9 cellular contexts compared by ENCODE assay signal in genomic region chr9:108182950-108183381, GRCh38.
DNase-seq lines count a peak whose midpoint lies in the region; ATAC-seq, FAIRE-seq and TF ChIP-seq lines count a peak whose summit lies in the region.
"Had no signal": no experiment of that assay in that cellular context is flagged by ENCODE, and none has a peak within 500 bp of the region (broad histone marks: within the 10 kb centered on the region; RNA-seq: fewer than 3 reads in every experiment).

No MANE protein-coding gene starts in this region.

- DNase-seq in GM04503 (ENCODE audit: low read depth) (peak; percentile 49), endothelial cell of umbilical vein (ENCODE audit: low read depth, low spot score) (peak; percentile 19), H7 (no peak), NCI-H1930 (lab: John Stamatoyannopoulos, UW) (no peak), NCI-H1105 treated with DMSO at 0.1 percent for 48 hours (lab: John Stamatoyannopoulos, UW) (no peak), UCSD-AML1 (lab: John Stamatoyannopoulos, UW; ENCODE audit: unreplicated experiment) (no peak)
- DNase-seq: body of pancreas had no signal

- no peak overlapping the region for H3K9ac ChIP-seq in endothelial cell of umbilical vein (replicated peaks; ENCODE audit: extremely low read depth, insufficient read depth, low read length)

- dilution Hi-C loops in endothelial cell of umbilical vein (cut with MboI; ENCODE audit: extremely low pct_ligation_motif_present, low sequenced_read_pairs): no loop called here

- peak overlapping the region; percentile 36 for H2AFZ ChIP-seq in endothelial cell of umbilical vein (ENCODE audit: low read depth, low read length)

- peak; percentile 82 for ATAC-seq in GM21367 (IDR thresholded peaks at IDR 0.05; ENCODE audit: unreplicated experiment)
- peak; percentile 81 for ATAC-seq in HG03354 (IDR thresholded peaks at IDR 0.05; ENCODE audit: poor library complexity, severe bottlenecking, unreplicated experiment)
- ATAC-seq: body of pancreas had no signal

- H3K27me3 ChIP-seq in endothelial cell of umbilical vein (ENCODE audit: control insufficient read depth in 2 of 2, insufficient read depth in 2 of 2, low read length in 2 of 2) (no peaks in the 10 kb centered on the region), H7 (ENCODE audit: control insufficient read depth, insufficient read depth, low read length) (no peaks in the 10 kb centered on the region)
- H3K27me3 ChIP-seq: body of pancreas had no signal

- POLR2A ChIA-PET in endothelial cell of umbilical vein (lab: Charles Lee): no interaction called here

- no peaks in the 10 kb centered on the region for H4K20me1 ChIP-seq in endothelial cell of umbilical vein (replicated peaks; ENCODE audit: control insufficient read depth, extremely low read depth, insufficient read depth, low read length)

- no peak overlapping the region for H3K27ac ChIP-seq in endothelial cell of umbilical vein (ENCODE audit: insufficient read depth, low read depth, low read length)
- H3K27ac ChIP-seq: body of pancreas had no signal

- H3K9me1 ChIP-seq in endothelial cell of umbilical vein (replicated peaks; ENCODE audit: control insufficient read depth, extremely low read depth, insufficient read depth, low read length): no peaks in the 10 kb centered on the region

- no peak overlapping the region for H3K4me3 ChIP-seq in endothelial cell of umbilical vein (replicated peaks in 1 of 3; ENCODE audit: insufficient read depth in 1 of 3, low read depth in 1 of 3, low read length in 3 of 3)
- no peak overlapping the region for H3K4me3 ChIP-seq in H7 (ENCODE audit: insufficient read depth, low read depth, low read length)
- H3K4me3 ChIP-seq: body of pancreas had no signal

- BruUV-seq in endothelial cell of umbilical vein (replicated peaks; lab: Mats Ljungman, UMichigan): no TSS peak

- no peak for TF ChIP-seq POLR2A in endothelial cell of umbilical vein (IDR thresholded peaks at IDR 0.05; ENCODE audit: low read depth, low read length)

- CTCF ChIA-PET in endothelial cell of umbilical vein (lab: Charles Lee): no interaction called here

- H3K4me2 ChIP-seq in endothelial cell of umbilical vein (ENCODE audit: insufficient read depth, low read length): no peak overlapping the region

- H3K9me3 ChIP-seq in endothelial cell of umbilical vein (replicated peaks; ENCODE audit: control insufficient read depth, insufficient read depth, low read length): no peaks in the 10 kb centered on the region
- H3K9me3 ChIP-seq: body of pancreas had no signal

- peaks cover 6% of the 10 kb centered on the region for H3K4me1 ChIP-seq in endothelial cell of umbilical vein (ENCODE audit: control insufficient read depth, extremely low read depth, insufficient read depth, low read length)
- H3K4me1 ChIP-seq: body of pancreas had no signal

- H3K79me2 ChIP-seq in endothelial cell of umbilical vein (ENCODE audit: control insufficient read depth, insufficient read depth, low read length): no peaks in the 10 kb centered on the region

- intact Hi-C loops in endothelial cell of umbilical vein (cut with micrococcal nuclease): no loop called here

- FAIRE-seq in endothelial cell of umbilical vein (lab: Jason Lieb, UNC): peak; percentile 8

- H3K36me3 ChIP-seq in endothelial cell of umbilical vein (ENCODE audit: control insufficient read depth in 2 of 2, extremely low read depth in 1 of 2, insufficient read depth in 2 of 2, low read length in 2 of 2) (no peaks in the 10 kb centered on the region), H7 (replicated peaks; ENCODE audit: control insufficient read depth, insufficient read depth, low read length) (no peaks in the 10 kb centered on the region)

- TF ChIP-seq CTCF in endothelial cell of umbilical vein (IDR thresholded peaks at IDR 0.05; ENCODE audit: extremely low read depth in 1 of 2, insufficient read depth in 1 of 2, low read depth in 1 of 2, low read length in 2 of 2): no peak

TF ChIP-seq in endothelial cell of umbilical vein, 7 proteins besides CTCF, POLR2A, EP300 and RAD21:
- TF ChIP-seq JUN (IDR thresholded peaks at IDR 0.05; ENCODE audit: borderline replicate concordance, insufficient read depth, insufficient read length, low read depth) (no peak), FOS (IDR thresholded peaks at IDR 0.05; ENCODE audit: borderline replicate concordance, insufficient read depth, low read length) (peak; percentile 44)

Comparison
In these comparisons a context has a peak if more than half of its experiments do, and no peak if none do; other contexts are left out.
1. DNase-seq: peak in GM04503 (single experiment) and endothelial cell of umbilical vein (single experiment); none in H7 (single experiment), NCI-H1930 (0 of 2), NCI-H1105 treated with DMSO at 0.1 percent for 48 hours (single experiment) and UCSD-AML1 (single experiment).